ENCODE assay signal across 10 cellular contexts in the genomic region with DNA sequence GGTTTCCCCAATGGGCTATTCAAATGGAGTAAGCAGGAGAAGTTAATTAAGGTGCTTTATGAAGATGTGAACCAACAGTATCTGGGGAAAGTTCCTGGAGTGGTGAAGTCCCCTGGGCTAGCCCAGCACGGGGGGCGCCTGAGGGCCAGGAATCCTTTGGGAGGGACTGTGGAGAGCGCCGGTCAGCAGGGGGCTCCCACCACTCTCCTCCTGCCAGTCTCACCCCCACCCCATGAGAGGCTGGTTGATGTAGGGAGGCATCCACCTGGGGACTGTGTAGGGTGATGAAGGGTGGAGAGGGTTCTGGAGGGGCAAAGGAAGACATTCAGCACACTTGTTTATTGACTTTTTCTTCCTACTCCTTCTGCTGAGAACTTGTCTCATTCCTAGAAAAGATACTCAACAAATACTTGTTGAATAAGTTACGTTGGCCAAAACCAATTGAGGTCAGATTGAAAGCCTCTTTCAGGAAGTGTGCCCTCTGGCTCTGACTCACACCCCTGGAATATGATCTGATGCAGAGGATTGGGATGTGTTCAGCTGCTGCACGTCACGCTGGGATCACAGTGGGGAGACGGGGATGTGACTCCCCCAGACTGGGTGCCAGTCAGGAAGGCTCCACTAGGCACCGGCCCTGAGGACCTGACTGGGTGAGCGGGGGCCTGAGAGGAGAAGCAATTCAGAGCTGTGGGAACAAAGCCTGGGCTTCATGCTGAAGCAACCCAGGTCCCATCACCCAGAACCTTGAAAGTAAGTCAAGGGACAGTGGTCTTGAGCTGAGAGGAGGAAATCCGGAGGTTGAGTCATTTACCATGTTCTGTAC. TPM values are rescaled to one million over a fixed set of nuclear protein-coding genes. Genes with fewer than 3 reads are reported as not detected.
DNase-seq lines count a peak whose midpoint lies in the region; TF ChIP-seq lines count a peak whose summit lies in the region.
"Had no signal": no experiment of that assay in that cellular context is flagged by ENCODE, and none has a peak within 500 bp of the region (broad histone marks: within the 10 kb centered on the region; RNA-seq: fewer than 3 reads in every experiment).

No MANE protein-coding gene starts in this region.

- no peaks in the 10 kb centered on the region for H3K79me2 ChIP-seq in osteoblast (ENCODE audit: insufficient read depth, low read length)

- no peaks in the 10 kb centered on the region for H3K36me3 ChIP-seq in osteoblast (ENCODE audit: insufficient read depth, low read length)

- no peaks in the 10 kb centered on the region for H3K27me3 ChIP-seq in osteoblast (ENCODE audit: insufficient read depth, low read length)

- peaks cover 34% of the 10 kb centered on the region for H3K4me1 ChIP-seq in osteoblast (ENCODE audit: insufficient read depth, low read length)

- H3K4me3 ChIP-seq in osteoblast (ENCODE audit: insufficient read depth, low read length), result peak overlapping the region; percentile 36

- no peaks in the 10 kb centered on the region for H4K20me1 ChIP-seq in osteoblast (ENCODE audit: insufficient read depth, low read length)

- peak overlapping the region; percentile 92 for H3K27ac ChIP-seq in osteoblast (ENCODE audit: low read depth, low read length)
- H3K27ac ChIP-seq in substantia nigra (ENCODE audit: low read depth, low read length, poor library complexity, severe bottlenecking), result no peak overlapping the region

- peak overlapping the region; percentile 17 for H2AFZ ChIP-seq in osteoblast (ENCODE audit: low read length)

- DNase-seq in ELR (ENCODE audit: low read depth) (peak; percentile 99), MV-4-11 (lab: John Stamatoyannopoulos, UW) (peak; percentile 71), dedifferentiated amniotic fluid mesenchymal stem cell (ENCODE audit: extremely low spot score) (peak; percentile 86), osteoblast (ENCODE audit: insufficient read length, low spot score, missing footprints) (peak; percentile 98), DMS114 treated with DMSO at 0.1 percent for 48 hours (lab: John Stamatoyannopoulos, UW; ENCODE audit: unreplicated experiment) (no peak), NCI-H748 treated with DMSO at 0.1 percent for 48 hours (lab: John Stamatoyannopoulos, UW) (no peak), mucosa of gallbladder (ENCODE audit: low spot score) (no peak), substantia nigra (lab: John Stamatoyannopoulos, UW) (no peak)
- DNase-seq: activated T-cell treated with anti-CD3 and anti-CD28 coated beads, Interleukin-2, amount 50 U/mL, for 72 hours; NCI-H1417 treated with DMSO at 0.1 percent for 48 hours had no signal

- TF ChIP-seq CTCF in osteoblast (IDR thresholded peaks at IDR 0.05; ENCODE audit: extremely low read depth, low read depth, low read length), result no peak

- peak overlapping the region; percentile 66 for H3K4me2 ChIP-seq in osteoblast (ENCODE audit: insufficient read depth, low read length)

- H3K9me3 ChIP-seq in osteoblast (ENCODE audit: low read depth, low read length), result no peaks in the 10 kb centered on the region

RNA-seq across cellular contexts. Expression of a gene that starts 4.2 kb away (rescaled TPM):
- total RNA-seq in osteoblast (not detected in 2 replicates), mucosa of gallbladder (0.20 TPM)

RNA-seq across cellular contexts. Expression of a gene that starts 10.1 kb away (rescaled TPM):
- total RNA-seq in osteoblast, result under 0.01 TPM in 1 of 2 replicates, not detected in the other
- total RNA-seq in mucosa of gallbladder, result not detected
- total RNA-seq: activated T-cell treated with anti-CD3 and anti-CD28 coated beads, Interleukin-2, amount 50 U/mL, for 72 hours had no signal

RNA-seq across cellular contexts. Expression of a gene that starts 19.6 kb away (rescaled TPM):
- 41.5 and 43.1 TPM in 2 replicates for total RNA-seq in osteoblast
- total RNA-seq in mucosa of gallbladder, result 46.1 TPM

RNA-seq across cellular contexts. Expression of a gene that starts 19.9 kb away (rescaled TPM):
- total RNA-seq in osteoblast, result 90.5 and 103 TPM in 2 replicates
- 196 TPM for total RNA-seq in mucosa of gallbladder

RNA-seq across cellular contexts. Expression of a gene that starts 57.6 kb away (rescaled TPM):
- 3.3 and 3.5 TPM in 2 replicates for total RNA-seq in osteoblast
- 22.1 TPM for total RNA-seq in mucosa of gallbladder

Comparison
In these comparisons a context has a peak if more than half of its experiments do, and no peak if none do; other contexts are left out.
1. DNase-seq: peak in ELR (single experiment), MV-4-11 (single experiment), dedifferentiated amniotic fluid mesenchymal stem cell (single experiment) and osteoblast (single experiment); none in DMS114 treated with DMSO at 0.1 percent for 48 hours (single experiment), NCI-H748 treated with DMSO at 0.1 percent for 48 hours (single experiment), mucosa of gallbladder (single experiment) and substantia nigra (0 of 49).